Comparison of ENCODE assay signal across 1 cellular context in the genomic region with DNA sequence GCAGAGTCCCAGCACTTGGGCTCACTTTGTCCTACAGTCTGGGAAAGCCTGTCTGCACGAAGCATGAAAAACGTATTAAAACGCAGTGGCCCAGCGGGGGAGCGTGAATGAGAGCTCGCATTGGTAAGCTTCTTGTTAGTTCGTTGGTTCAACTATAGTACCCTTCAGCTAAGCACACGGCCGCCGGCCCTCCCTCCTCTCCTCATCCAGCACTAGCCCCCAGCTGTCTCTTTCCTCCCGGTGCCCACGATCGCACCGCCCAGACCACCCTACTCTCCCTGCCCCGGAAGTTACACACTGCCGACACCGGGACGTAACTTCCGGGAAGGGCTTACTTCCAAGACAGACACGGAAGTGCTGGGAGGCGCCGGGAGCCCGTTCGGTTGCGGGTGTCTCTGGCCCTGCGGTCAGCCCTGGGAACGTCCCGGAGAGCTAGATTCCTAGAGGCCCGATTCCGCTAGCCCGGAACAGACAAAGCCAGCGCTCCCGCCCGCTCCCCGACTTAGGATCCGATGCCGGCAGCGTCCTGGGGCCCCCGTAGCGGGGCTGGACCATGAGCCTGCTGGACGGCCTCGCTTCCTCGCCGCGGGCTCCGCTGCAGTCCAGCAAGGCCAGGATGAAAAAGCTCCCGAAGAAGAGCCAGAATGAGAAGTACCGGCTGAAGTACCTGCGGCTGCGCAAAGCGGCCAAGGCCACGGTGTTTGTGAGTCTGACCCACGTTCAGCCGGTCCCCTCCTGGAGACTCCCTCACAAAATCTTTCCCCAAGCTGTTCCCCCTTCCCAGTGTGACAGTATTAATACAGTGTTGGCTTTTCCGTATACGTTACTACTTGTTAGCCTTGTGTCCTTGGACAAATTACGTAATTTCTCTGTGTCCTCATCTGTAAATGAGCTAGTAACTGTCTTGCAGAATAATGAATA.
TF ChIP-seq lines count a peak whose summit lies in the region.

Gene TBRG1, plus strand, starts transcription at position 334 of the 921 bp plus-strand sequence. Its CDS starts 220 bp downstream, at position 554.

TF ChIP-seq in HepG2, 621 proteins besides CTCF, POLR2A, EP300 and RAD21 (continued from another document and continues in another):
- TF ChIP-seq LRRFIP1 (CRISPR knock-in tag; conservative IDR thresholded peaks at IDR 0.05) (no peak), ZNF816 (CRISPR knock-in tag; IDR thresholded peaks at IDR 0.05; ENCODE audit: borderline replicate concordance) (peak; percentile 67; the same call in 1 of the 2 replicates), ZNF746 (CRISPR knock-in tag; IDR thresholded peaks at IDR 0.05) (peak; percentile 68; the same call in 1 of the 2 replicates), DRAP1 (CRISPR knock-in tag; IDR thresholded peaks at IDR 0.05) (peak; percentile 90), TBP (CRISPR knock-in tag; IDR thresholded peaks at IDR 0.05) (no peak), ZNF644 (CRISPR knock-in tag; IDR thresholded peaks at IDR 0.05; ENCODE audit: low read depth) (no peak), NFRKB (IDR thresholded peaks at IDR 0.05) (no peak), CEBPB (IDR thresholded peaks at IDR 0.05; ENCODE audit: borderline replicate concordance, low read depth, low read length) (no peak), U2AF2 (IDR thresholded peaks at IDR 0.05; ENCODE audit: low read depth, low read length) (0 out of 2 replicates have a peak, but pooled peaks have one; percentile 57), EZH2 (conservative IDR thresholded peaks at IDR 0.05; ENCODE audit: low read depth, low read length) (no peak; the same call in 1 of the 2 replicates), ZSCAN30 (CRISPR knock-in tag; IDR thresholded peaks at IDR 0.05) (no peak), PHF21A (CRISPR knock-in tag; IDR thresholded peaks at IDR 0.05) (peak; percentile 63; the same call in 1 of the 2 replicates), ZNF780A (CRISPR knock-in tag; IDR thresholded peaks at IDR 0.05) (no peak), KDM5A (IDR thresholded peaks at IDR 0.05; ENCODE audit: borderline replicate concordance, low read length) (peak; percentile 67; the same call in 1 of the 2 replicates), ZMYM4 (CRISPR knock-in tag; IDR thresholded peaks at IDR 0.05) (peak; percentile 92), PRDM10 (CRISPR knock-in tag; IDR thresholded peaks at IDR 0.05; ENCODE audit: low read depth) (peak; percentile 84), ZNF138 (CRISPR knock-in tag; IDR thresholded peaks at IDR 0.05; ENCODE audit: low read depth) (no peak), SP5 (CRISPR knock-in tag; IDR thresholded peaks at IDR 0.05; ENCODE audit: borderline replicate concordance, low read depth) (0 out of 2 replicates have a peak, but pooled peaks have one; percentile 39), MXI1 (IDR thresholded peaks at IDR 0.05; ENCODE audit: borderline replicate concordance, low read depth, low read length) (no peak; the same call in 2 of the 3 replicates), TMF1 (CRISPR knock-in tag; IDR thresholded peaks at IDR 0.05; ENCODE audit: low read depth) (no peak), ZFP37 (CRISPR knock-in tag; IDR thresholded peaks at IDR 0.05; ENCODE audit: borderline replicate concordance) (no peak), ZNF296 (CRISPR knock-in tag; conservative IDR thresholded peaks at IDR 0.05) (no peak), ZSCAN31 (CRISPR knock-in tag; IDR thresholded peaks at IDR 0.05; ENCODE audit: low read depth) (peak; percentile 81), ZNF770 (CRISPR knock-in tag; IDR thresholded peaks at IDR 0.05) (no peak), SNAI1 (CRISPR knock-in tag; IDR thresholded peaks at IDR 0.05; ENCODE audit: borderline replicate concordance) (0 out of 2 replicates have a peak, but pooled peaks have one; percentile 37), ZNF503 (CRISPR knock-in tag; IDR thresholded peaks at IDR 0.05) (peak; percentile 66; the same call in 1 of the 2 replicates), ZNF430 (CRISPR knock-in tag; IDR thresholded peaks at IDR 0.05) (peak; percentile 69; the same call in 1 of the 2 replicates), ZNF782 (CRISPR knock-in tag; IDR thresholded peaks at IDR 0.05; ENCODE audit: borderline replicate concordance) (peak; percentile 95; the same call in 1 of the 2 replicates), ZNF160 (CRISPR knock-in tag; IDR thresholded peaks at IDR 0.05) (no peak), SP4 (CRISPR knock-in tag; IDR thresholded peaks at IDR 0.05) (peak; percentile 82), ZBTB2 (CRISPR knock-in tag; IDR thresholded peaks at IDR 0.05; ENCODE audit: low read depth) (peak; percentile 44; the same call in 1 of the 2 replicates), ATF1 (CRISPR knock-in tag; IDR thresholded peaks at IDR 0.05) (peak; percentile 92), EHMT2 (IDR thresholded peaks at IDR 0.05; ENCODE audit: borderline replicate concordance, low read depth, low read length) (peak; percentile 41; the same call in 1 of the 2 replicates)
- TF ChIP-seq, protein P1, sequence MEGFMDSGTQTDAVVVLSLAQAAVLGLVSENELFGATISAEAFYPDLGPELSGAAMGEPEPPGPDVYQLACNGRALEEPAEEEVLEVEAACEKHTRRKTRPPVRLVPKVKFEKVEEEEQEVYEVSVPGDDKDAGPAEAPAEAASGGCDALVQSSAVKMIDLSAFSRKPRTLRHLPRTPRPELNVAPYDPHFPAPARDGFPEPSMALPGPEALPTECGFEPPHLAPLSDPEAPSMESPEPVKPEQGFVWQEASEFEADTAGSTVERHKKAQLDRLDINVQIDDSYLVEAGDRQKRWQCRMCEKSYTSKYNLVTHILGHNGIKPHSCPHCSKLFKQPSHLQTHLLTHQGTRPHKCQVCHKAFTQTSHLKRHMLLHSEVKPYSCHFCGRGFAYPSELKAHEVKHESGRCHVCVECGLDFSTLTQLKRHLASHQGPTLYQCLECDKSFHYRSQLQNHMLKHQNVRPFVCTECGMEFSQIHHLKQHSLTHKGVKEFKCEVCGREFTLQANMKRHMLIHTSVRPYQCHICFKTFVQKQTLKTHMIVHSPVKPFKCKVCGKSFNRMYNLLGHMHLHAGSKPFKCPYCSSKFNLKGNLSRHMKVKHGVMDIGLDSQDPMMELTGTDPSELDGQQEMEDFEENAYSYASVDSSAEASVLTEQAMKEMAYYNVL (CRISPR knock-in tag; IDR thresholded peaks at IDR 0.05; ENCODE audit: borderline replicate concordance) = peak; percentile 30; the same call in 1 of the 2 replicates
- TF ChIP-seq, protein P2, sequence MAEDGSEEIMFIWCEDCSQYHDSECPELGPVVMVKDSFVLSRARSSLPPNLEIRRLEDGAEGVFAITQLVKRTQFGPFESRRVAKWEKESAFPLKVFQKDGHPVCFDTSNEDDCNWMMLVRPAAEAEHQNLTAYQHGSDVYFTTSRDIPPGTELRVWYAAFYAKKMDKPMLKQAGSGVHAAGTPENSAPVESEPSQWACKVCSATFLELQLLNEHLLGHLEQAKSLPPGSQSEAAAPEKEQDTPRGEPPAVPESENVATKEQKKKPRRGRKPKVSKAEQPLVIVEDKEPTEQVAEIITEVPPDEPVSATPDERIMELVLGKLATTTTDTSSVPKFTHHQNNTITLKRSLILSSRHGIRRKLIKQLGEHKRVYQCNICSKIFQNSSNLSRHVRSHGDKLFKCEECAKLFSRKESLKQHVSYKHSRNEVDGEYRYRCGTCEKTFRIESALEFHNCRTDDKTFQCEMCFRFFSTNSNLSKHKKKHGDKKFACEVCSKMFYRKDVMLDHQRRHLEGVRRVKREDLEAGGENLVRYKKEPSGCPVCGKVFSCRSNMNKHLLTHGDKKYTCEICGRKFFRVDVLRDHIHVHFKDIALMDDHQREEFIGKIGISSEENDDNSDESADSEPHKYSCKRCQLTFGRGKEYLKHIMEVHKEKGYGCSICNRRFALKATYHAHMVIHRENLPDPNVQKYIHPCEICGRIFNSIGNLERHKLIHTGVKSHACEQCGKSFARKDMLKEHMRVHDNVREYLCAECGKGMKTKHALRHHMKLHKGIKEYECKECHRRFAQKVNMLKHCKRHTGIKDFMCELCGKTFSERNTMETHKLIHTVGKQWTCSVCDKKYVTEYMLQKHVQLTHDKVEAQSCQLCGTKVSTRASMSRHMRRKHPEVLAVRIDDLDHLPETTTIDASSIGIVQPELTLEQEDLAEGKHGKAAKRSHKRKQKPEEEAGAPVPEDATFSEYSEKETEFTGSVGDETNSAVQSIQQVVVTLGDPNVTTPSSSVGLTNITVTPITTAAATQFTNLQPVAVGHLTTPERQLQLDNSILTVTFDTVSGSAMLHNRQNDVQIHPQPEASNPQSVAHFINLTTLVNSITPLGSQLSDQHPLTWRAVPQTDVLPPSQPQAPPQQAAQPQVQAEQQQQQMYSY (CRISPR knock-in tag; IDR thresholded peaks at IDR 0.05) = no peak; the same call in 1 of the 2 replicates
